21 cellular contexts compared by ENCODE assay signal in genomic region chr16:74325331-74325730, GRCh38. TPM values are rescaled to one million over a fixed set of nuclear protein-coding genes. Genes with fewer than 3 reads are reported as not detected.
DNase-seq lines count a peak whose midpoint lies in the region; ATAC-seq and TF ChIP-seq lines count a peak whose summit lies in the region.
"Had no signal": no experiment of that assay in that cellular context is flagged by ENCODE, and none has a peak within 500 bp of the region (broad histone marks: within the 10 kb centered on the region; RNA-seq: fewer than 3 reads in every experiment).

No MANE protein-coding gene starts in this region.

- H3K4me2 ChIP-seq in OCI-LY1 (ENCODE audit: low read length): no peak overlapping the region

- no peaks in the 10 kb centered on the region for H3K9me3 Mint-ChIP-seq in CD8-positive, alpha-beta T cell

- peaks cover 4% of the 10 kb centered on the region for H3K36me3 ChIP-seq in CD8-positive, alpha-beta T cell (ENCODE audit: insufficient read depth, low read length)
- peaks cover 46% of the 10 kb centered on the region; the same call in 1 of the 2 replicates for H3K36me3 ChIP-seq in KOPT-K1 (ENCODE audit: insufficient read depth, low read length)
- peaks cover 22% of the 10 kb centered on the region for H3K36me3 ChIP-seq in OCI-LY1 (ENCODE audit: insufficient read depth, low read length)
- H3K36me3 ChIP-seq in breast epithelium: no peaks in the 10 kb centered on the region

- H3K27ac ChIP-seq in CD8-positive, alpha-beta T cell (ENCODE audit: low read depth, low read length): no peak overlapping the region
- peak overlapping the region; percentile 21 for H3K27ac ChIP-seq in KOPT-K1 (ENCODE audit: low read depth, low read length, poor library complexity, severe bottlenecking)
- peak overlapping the region; percentile 77 for H3K27ac ChIP-seq in OCI-LY1 (ENCODE audit: low read depth, low read length, poor library complexity, severe bottlenecking)
- H3K27ac ChIP-seq in breast epithelium: no peak overlapping the region

- in situ Hi-C loops in G401 (cut with HindIII; ENCODE audit: low sequenced_read_pairs): no loop called here

- intact Hi-C loops in CD8-positive, alpha-beta T cell (cut with DNase I, micrococcal nuclease): no loop called here
- intact Hi-C loops in breast epithelium (cut with DNase I; ENCODE audit: low total_unique reads): no loop called here

- TF ChIP-seq CTCF in CD8-positive, alpha-beta T cell (IDR thresholded peaks at IDR 0.05): no peak
- TF ChIP-seq CTCF in OCI-LY1 (IDR thresholded peaks at IDR 0.05; ENCODE audit: low read length) (no peak), breast epithelium (IDR thresholded peaks at IDR 0.05) (no peak)

- DNase-seq in CD8-positive, alpha-beta T cell: no peak
- DNase-seq in left kidney (ENCODE audit: low read depth, low spot score): peak; percentile 51
- DNase-seq in G401 (ENCODE audit: low spot score): no peak
- no peak for DNase-seq in breast epithelium (ENCODE audit: low spot score in 2 of 2)
- DNase-seq: ACHN, C1 segment of cervical spinal cord, COR-L47, DMS 273 treated with DMSO at 0.1 percent for 48 hours, GDM1, NCI-H1417, NCI-H187 treated with DMSO at 0.1 percent for 48 hours, NCI-H446 treated with DMSO at 0.1 percent for 48 hours, NCI-H774, SIG-M5 had no signal

- H3F3A ChIP-seq in OCI-LY1 (ENCODE audit: insufficient read depth, low read length): no peaks in the 10 kb centered on the region

- peaks cover 35% of the 10 kb centered on the region for H3K36me3 Mint-ChIP-seq in CD8-positive, alpha-beta T cell

- H3K9ac ChIP-seq in OCI-LY1 (ENCODE audit: low read length): peak overlapping the region; percentile 27; the same call in 1 of the 2 replicates

- H3K79me2 ChIP-seq in OCI-LY1 (ENCODE audit: insufficient read depth, low read length): no peaks in the 10 kb centered on the region

- peak overlapping the region; percentile 60 for H3K27ac Mint-ChIP-seq in CD8-positive, alpha-beta T cell

- POLR2A ChIA-PET in CD8-positive, alpha-beta T cell (lab: Charles Lee): no interaction called here

- CTCF ChIA-PET in CD8-positive, alpha-beta T cell (lab: Charles Lee): interaction anchor here (1.6 kb wide), 1 partner anchor 16 kb away, joined by 9 read pairs; no protein-coding TSS in a partner anchor

- no peaks in the 10 kb centered on the region for H3K27me3 ChIP-seq in CD8-positive, alpha-beta T cell (ENCODE audit: insufficient read depth, low read length)
- H3K27me3 ChIP-seq in OCI-LY1 (ENCODE audit: insufficient read depth, low read length) (no peaks in the 10 kb centered on the region), breast epithelium (no peaks in the 10 kb centered on the region)

- H4K20me1 ChIP-seq in OCI-LY1 (ENCODE audit: insufficient read depth, low read length): no peaks in the 10 kb centered on the region

- no peak overlapping the region for H3K4me3 ChIP-seq in CD8-positive, alpha-beta T cell (ENCODE audit: low read depth, low read length)
- H3K4me3 ChIP-seq in OCI-LY1 (ENCODE audit: low read depth, low read length, poor library complexity, severe bottlenecking) (no peak overlapping the region), breast epithelium (no peak overlapping the region)
- H3K4me3 ChIP-seq: K562 had no signal

- H3K9me2 ChIP-seq in OCI-LY1 (ENCODE audit: low read depth, low read length): no peaks in the 10 kb centered on the region

- ATAC-seq in CD8-positive, alpha-beta T cell: no peak
- ATAC-seq in activated CD4-positive, CD25-positive, alpha-beta regulatory T cell treated with anti-CD3 and anti-CD28 coated beads, Interleukin-2, amount 50 U/mL, for 24 hours: no peak
- ATAC-seq: K562, SK-N-SH treated with all-trans-retinoic acid at 6 μM for 48 hours had no signal

- no peak for TF ChIP-seq POLR2A in breast epithelium (IDR thresholded peaks at IDR 0.05)

- H3K4me3 Mint-ChIP-seq in CD8-positive, alpha-beta T cell: no peak overlapping the region

- no peak overlapping the region for H2AFZ ChIP-seq in OCI-LY1 (ENCODE audit: low read length)

- H3K27me3 Mint-ChIP-seq in CD8-positive, alpha-beta T cell (ENCODE audit: low read depth): no peaks in the 10 kb centered on the region

- no peaks in the 10 kb centered on the region for H3K4me1 ChIP-seq in CD8-positive, alpha-beta T cell (ENCODE audit: insufficient read depth, low read length)
- peaks cover 17% of the 10 kb centered on the region for H3K4me1 ChIP-seq in OCI-LY1 (ENCODE audit: insufficient read depth, low read length, severe bottlenecking)
- H3K4me1 ChIP-seq in breast epithelium: no peaks in the 10 kb centered on the region

- no peaks in the 10 kb centered on the region for H3K4me1 Mint-ChIP-seq in CD8-positive, alpha-beta T cell (ENCODE audit: low read depth)

- H3K9me3 ChIP-seq in CD8-positive, alpha-beta T cell (ENCODE audit: low read length): no peaks in the 10 kb centered on the region
- H3K9me3 ChIP-seq in KOPT-K1 (ENCODE audit: insufficient read depth, low read length, poor library complexity, severe bottlenecking): no peaks in the 10 kb centered on the region
- H3K9me3 ChIP-seq in OCI-LY1 (ENCODE audit: low read length): no peaks in the 10 kb centered on the region
- H3K9me3 ChIP-seq in breast epithelium: no peaks in the 10 kb centered on the region

RNA-seq across cellular contexts. Expression of gene PSMD7, which starts 28.7 kb away (rescaled TPM):
- total RNA-seq in CD8-positive, alpha-beta T cell: 100 to 1,000 TPM; 136 to 137 TPM
- 70.9 and 92.1 TPM in 2 replicates for total RNA-seq in G401 (2014; rRNA removed; shearing (Covaris generic))
- 10 to 100 TPM; 51.5 to 99.9 (median 76.0) TPM for total RNA-seq in breast epithelium

RNA-seq across cellular contexts. Expression of gene NPIPB15, which starts 50.8 kb away (rescaled TPM):
- 1 to 10 TPM; 4.7 to 6.2 TPM for total RNA-seq in CD8-positive, alpha-beta T cell
- total RNA-seq in G401 (2014; rRNA removed; shearing (Covaris generic)): not detected in 2 replicates
- 10 to 100 TPM in 1 of 3 donors, 1 to 10 TPM in 1, not detected in 1; 2.4 to 14.0 TPM for total RNA-seq in breast epithelium
- total RNA-seq: H4, RPMI7951 had no signal

Comparison
In these comparisons a context has a peak if more than half of its experiments do, and no peak if none do; other contexts are left out.
1. H3K27ac ChIP-seq: peak in KOPT-K1 (single experiment) and OCI-LY1 (single experiment); none in CD8-positive, alpha-beta T cell (single experiment) and breast epithelium (0 of 2).